18 cellular contexts compared by ENCODE assay signal in the genomic region with DNA sequence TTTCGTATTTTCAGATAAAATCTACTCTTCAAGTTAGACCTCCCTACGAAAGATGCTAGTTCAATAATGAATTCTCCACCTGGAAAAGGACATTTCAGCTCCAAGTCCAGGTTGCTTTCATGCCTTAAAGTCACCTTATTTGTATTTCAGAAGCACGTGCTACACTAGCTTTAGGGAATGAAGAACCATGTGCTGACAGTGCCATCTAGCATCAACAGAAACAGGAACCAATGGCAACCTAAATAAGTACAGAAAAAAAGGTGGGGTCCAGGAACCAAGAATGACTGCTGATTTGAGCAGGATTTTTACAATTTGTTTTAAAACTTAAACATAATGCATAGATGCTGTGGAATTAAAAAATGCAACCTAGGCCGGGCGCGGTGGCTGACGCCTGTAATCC.
DNase-seq lines count a peak whose midpoint lies in the region; ATAC-seq and TF ChIP-seq lines count a peak whose summit lies in the region.
"Had no signal": no experiment of that assay in that cellular context is flagged by ENCODE, and none has a peak within 500 bp of the region (broad histone marks: within the 10 kb centered on the region; RNA-seq: fewer than 3 reads in every experiment).

No MANE protein-coding gene starts in this region.

- no peaks in the 10 kb centered on the region for H3K9me2 ChIP-seq in GM23248 (ENCODE audit: insufficient read depth)

- peak overlapping the region; percentile 79; the same call in 1 of the 2 replicates for H2AFZ ChIP-seq in GM23248

- H3K79me2 ChIP-seq in GM23248 (ENCODE audit: insufficient read depth) (no peaks in the 10 kb centered on the region), mesendoderm (ENCODE audit: control insufficient read depth, insufficient read depth, low read length) (no peaks in the 10 kb centered on the region)

- H2BK120ac ChIP-seq in mesendoderm (ENCODE audit: low read depth, low read length) = no peak overlapping the region

- H3K9ac ChIP-seq in GM23248 (no peak overlapping the region), mesendoderm (ENCODE audit: low read length) (no peak overlapping the region)

- TF ChIP-seq CTCF in LNCaP clone FGC (IDR thresholded peaks at IDR 0.05; ENCODE audit: control insufficient read depth, extremely low read depth, insufficient read depth) (peak; percentile 23; the same call in 1 of the 2 replicates), VCaP (conservative IDR thresholded peaks at IDR 0.05) (0 out of 2 replicates have a peak, but pooled peaks have one; percentile 20), upper lobe of right lung (IDR thresholded peaks at IDR 0.05) (no peak)

- no peak overlapping the region for H3K56ac ChIP-seq in mesendoderm (ENCODE audit: low read length)

- H3K4me3 ChIP-seq in GM23248 (no peak overlapping the region), LNCaP clone FGC (ENCODE audit: low read depth, low read length) (peak overlapping the region; percentile 62), mesendoderm (ENCODE audit: low read length) (no peak overlapping the region), upper lobe of right lung (no peak overlapping the region)

- intact Hi-C loops in upper lobe of right lung (cut with DNase I) = no loop called here

- H4K8ac ChIP-seq in mesendoderm (ENCODE audit: low read depth, low read length) = no peak overlapping the region

- H3K27ac ChIP-seq in GM23248 (no peak overlapping the region), VCaP (peak overlapping the region; percentile 82), mesendoderm (ENCODE audit: low read depth, low read length) (no peak overlapping the region), upper lobe of right lung (no peak overlapping the region)
- H3K27ac ChIP-seq: HL-60 had no signal

- H3K9me3 ChIP-seq in GM23248 (ENCODE audit: low read depth) (no peaks in the 10 kb centered on the region), upper lobe of right lung (no peaks in the 10 kb centered on the region)

- H3K18ac ChIP-seq in mesendoderm (ENCODE audit: low read length) = no peak overlapping the region

- H3K27me3 ChIP-seq in GM23248 (replicated peaks; ENCODE audit: insufficient read depth) (no peaks in the 10 kb centered on the region), mesendoderm (ENCODE audit: insufficient read depth, low read length, poor library complexity) (no peaks in the 10 kb centered on the region), upper lobe of right lung (no peaks in the 10 kb centered on the region)

- in situ Hi-C loops in GM23248 (cut with MboI) = no loop called here

- no peaks in the 10 kb centered on the region for H3K79me1 ChIP-seq in mesendoderm (ENCODE audit: low read length)

- DNase-seq in GM23248 (peak; percentile 4), LNCaP clone FGC (ENCODE audit: low read depth) (peak; percentile 4), mesendoderm (peak; percentile 71), NCI-H2107 treated with DMSO at 0.1 percent for 48 hours (lab: John Stamatoyannopoulos, UW; ENCODE audit: unreplicated experiment) (no peak), upper lobe of right lung (no peak), cortex of kidney (lab: John Stamatoyannopoulos, UW) (no peak)
- DNase-seq: Caco-2; CD4-positive, CD25-positive, alpha-beta regulatory T cell; KBM-7; MM.1S; NCI-H1105 treated with DMSO at 0.1 percent for 48 hours; NCI-H1694 treated with DMSO at 0.1 percent for 48 hours; NCI-H69; OCI-M1; RPMI8226 had no signal

- H2BK5ac ChIP-seq in mesendoderm (ENCODE audit: low read length) = no peak overlapping the region

- H3K4me1 ChIP-seq in GM23248 (ENCODE audit: insufficient read depth) (no peaks in the 10 kb centered on the region), mesendoderm (ENCODE audit: control insufficient read depth, low read depth, low read length) (no peaks in the 10 kb centered on the region), upper lobe of right lung (no peaks in the 10 kb centered on the region)
- H3K4me1 ChIP-seq: Caco-2 had no signal

- no peaks in the 10 kb centered on the region for H3F3A ChIP-seq in GM23248 (ENCODE audit: insufficient read depth)

- H3K4me2 ChIP-seq in GM23248 (ENCODE audit: unreplicated experiment) (no peak overlapping the region), mesendoderm (ENCODE audit: low read length) (no peak overlapping the region)

- no peak overlapping the region for H2BK15ac ChIP-seq in mesendoderm (replicated peaks; ENCODE audit: low read depth)

- H3K23ac ChIP-seq in mesendoderm (ENCODE audit: low read length) = no peak overlapping the region

- no peak overlapping the region for H2AK5ac ChIP-seq in mesendoderm (ENCODE audit: low read length)

- H3K36me3 ChIP-seq in GM23248 (ENCODE audit: low read depth) (no peaks in the 10 kb centered on the region), mesendoderm (ENCODE audit: control insufficient read depth, insufficient read depth, low read length) (no peaks in the 10 kb centered on the region), upper lobe of right lung (no peaks in the 10 kb centered on the region)

- H4K20me1 ChIP-seq in GM23248 (ENCODE audit: insufficient read depth) = no peaks in the 10 kb centered on the region

- H3K4ac ChIP-seq in mesendoderm (ENCODE audit: low read depth, low read length) = no peak overlapping the region

- WGBS in GM23248 (ENCODE audit: low coverage in 1 of 2, low lambda C conversion rate in 2 of 2, missing lambda C conversion rate in 2 of 2), 2 experiments = 49 to 64% methylated on average over 7 of the region's 7 CpGs
- WGBS in mesendoderm (ENCODE audit: extremely low coverage, insufficient coverage, low lambda C conversion rate) = no CpG with 5 or more reads among the region's 7 CpGs

- no peak overlapping the region for H4K5ac ChIP-seq in mesendoderm (ENCODE audit: low read length)

- no peak for ATAC-seq in upper lobe of right lung
- ATAC-seq: HCT116 had no signal

Comparison
In these comparisons a context has a peak if more than half of its experiments do, and no peak if none do; other contexts are left out.
1. DNase-seq: peak in GM23248 (single experiment), LNCaP clone FGC (single experiment) and mesendoderm (single experiment); none in NCI-H2107 treated with DMSO at 0.1 percent for 48 hours (single experiment), upper lobe of right lung (single experiment) and cortex of kidney (single experiment).